ENCODE assay signal across 1 cellular context in the genomic region with DNA sequence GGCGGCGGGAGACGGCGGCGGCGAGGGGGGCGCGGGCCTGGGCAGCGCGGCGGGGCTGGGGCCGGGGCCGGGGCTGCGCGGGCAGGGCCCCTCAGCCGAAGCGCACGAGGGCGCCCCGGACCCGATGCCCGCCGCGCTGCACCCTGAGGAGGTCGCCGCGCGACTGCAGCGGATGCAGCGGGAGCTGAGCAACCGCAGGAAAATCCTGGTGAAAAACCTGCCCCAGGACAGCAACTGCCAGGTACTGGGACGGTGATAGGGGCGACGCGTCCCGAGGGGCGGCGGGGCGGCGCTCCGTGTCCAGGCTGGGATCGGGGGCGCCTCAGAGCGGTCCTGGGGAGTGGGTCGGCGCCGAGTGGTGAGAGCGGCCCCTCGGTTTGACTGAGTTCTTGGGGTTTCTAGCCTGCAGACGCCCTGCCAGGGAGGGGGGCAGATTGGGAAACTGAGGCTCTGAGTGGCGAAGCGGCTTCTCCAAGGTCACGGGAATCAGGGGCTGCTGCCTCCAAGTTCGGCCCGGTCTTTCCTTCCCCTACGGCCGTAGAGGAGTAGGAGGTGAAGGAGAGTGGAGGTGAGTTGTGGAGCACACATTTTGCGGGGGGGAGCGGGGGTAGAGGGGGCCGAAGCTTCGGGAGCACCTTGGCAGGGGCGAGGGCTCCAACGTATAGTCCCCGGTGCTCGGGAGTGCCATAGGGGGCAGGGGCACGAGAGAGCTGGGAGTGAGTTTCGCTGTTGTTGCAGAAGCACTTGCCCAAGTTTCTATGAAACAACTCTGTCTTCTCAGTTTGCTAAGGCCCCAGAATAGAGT.
A peak's percentile ranks its signal among the peaks of the same experiment; 100 is the strongest.
TF ChIP-seq lines count a peak whose summit lies in the region.

No MANE protein-coding gene starts in this region.

TF ChIP-seq in K562, 482 proteins besides CTCF, POLR2A, EP300 and RAD21 (continued from another document):
- no peak for TF ChIP-seq ZC3H4 (CRISPR knock-in tag; IDR thresholded peaks at IDR 0.05; ENCODE audit: borderline replicate concordance)
- TF ChIP-seq POLR2G (IDR thresholded peaks at IDR 0.05; ENCODE audit: low read depth, low read length) = peak; percentile 7
- no peak for TF ChIP-seq TAF7 (tag; IDR thresholded peaks at IDR 0.05)
- TF ChIP-seq NFE2 (IDR thresholded peaks at IDR 0.05; ENCODE audit: low read depth) = no peak
- TF ChIP-seq ETV6 (IDR thresholded peaks at IDR 0.05; ENCODE audit: borderline replicate concordance in 1 of 2, low read depth in 2 of 2, low read length in 1 of 2) = no peak
- TF ChIP-seq ETV6 (CRISPR knock-in tag; IDR thresholded peaks at IDR 0.05; ENCODE audit: borderline replicate concordance) = no peak
- TF ChIP-seq ILK (tag; IDR thresholded peaks at IDR 0.05; ENCODE audit: borderline replicate concordance, low read depth) = no peak
- TF ChIP-seq, protein P1, sequence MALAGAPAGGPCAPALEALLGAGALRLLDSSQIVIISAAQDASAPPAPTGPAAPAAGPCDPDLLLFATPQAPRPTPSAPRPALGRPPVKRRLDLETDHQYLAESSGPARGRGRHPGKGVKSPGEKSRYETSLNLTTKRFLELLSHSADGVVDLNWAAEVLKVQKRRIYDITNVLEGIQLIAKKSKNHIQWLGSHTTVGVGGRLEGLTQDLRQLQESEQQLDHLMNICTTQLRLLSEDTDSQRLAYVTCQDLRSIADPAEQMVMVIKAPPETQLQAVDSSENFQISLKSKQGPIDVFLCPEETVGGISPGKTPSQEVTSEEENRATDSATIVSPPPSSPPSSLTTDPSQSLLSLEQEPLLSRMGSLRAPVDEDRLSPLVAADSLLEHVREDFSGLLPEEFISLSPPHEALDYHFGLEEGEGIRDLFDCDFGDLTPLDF (CRISPR knock-in tag; IDR thresholded peaks at IDR 0.05) = no peak
- TF ChIP-seq, protein P2, sequence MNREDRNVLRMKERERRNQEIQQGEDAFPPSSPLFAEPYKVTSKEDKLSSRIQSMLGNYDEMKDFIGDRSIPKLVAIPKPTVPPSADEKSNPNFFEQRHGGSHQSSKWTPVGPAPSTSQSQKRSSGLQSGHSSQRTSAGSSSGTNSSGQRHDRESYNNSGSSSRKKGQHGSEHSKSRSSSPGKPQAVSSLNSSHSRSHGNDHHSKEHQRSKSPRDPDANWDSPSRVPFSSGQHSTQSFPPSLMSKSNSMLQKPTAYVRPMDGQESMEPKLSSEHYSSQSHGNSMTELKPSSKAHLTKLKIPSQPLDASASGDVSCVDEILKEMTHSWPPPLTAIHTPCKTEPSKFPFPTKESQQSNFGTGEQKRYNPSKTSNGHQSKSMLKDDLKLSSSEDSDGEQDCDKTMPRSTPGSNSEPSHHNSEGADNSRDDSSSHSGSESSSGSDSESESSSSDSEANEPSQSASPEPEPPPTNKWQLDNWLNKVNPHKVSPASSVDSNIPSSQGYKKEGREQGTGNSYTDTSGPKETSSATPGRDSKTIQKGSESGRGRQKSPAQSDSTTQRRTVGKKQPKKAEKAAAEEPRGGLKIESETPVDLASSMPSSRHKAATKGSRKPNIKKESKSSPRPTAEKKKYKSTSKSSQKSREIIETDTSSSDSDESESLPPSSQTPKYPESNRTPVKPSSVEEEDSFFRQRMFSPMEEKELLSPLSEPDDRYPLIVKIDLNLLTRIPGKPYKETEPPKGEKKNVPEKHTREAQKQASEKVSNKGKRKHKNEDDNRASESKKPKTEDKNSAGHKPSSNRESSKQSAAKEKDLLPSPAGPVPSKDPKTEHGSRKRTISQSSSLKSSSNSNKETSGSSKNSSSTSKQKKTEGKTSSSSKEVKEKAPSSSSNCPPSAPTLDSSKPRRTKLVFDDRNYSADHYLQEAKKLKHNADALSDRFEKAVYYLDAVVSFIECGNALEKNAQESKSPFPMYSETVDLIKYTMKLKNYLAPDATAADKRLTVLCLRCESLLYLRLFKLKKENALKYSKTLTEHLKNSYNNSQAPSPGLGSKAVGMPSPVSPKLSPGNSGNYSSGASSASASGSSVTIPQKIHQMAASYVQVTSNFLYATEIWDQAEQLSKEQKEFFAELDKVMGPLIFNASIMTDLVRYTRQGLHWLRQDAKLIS (CRISPR knock-in tag; IDR thresholded peaks at IDR 0.05) = no peak
- TF ChIP-seq, protein P3, sequence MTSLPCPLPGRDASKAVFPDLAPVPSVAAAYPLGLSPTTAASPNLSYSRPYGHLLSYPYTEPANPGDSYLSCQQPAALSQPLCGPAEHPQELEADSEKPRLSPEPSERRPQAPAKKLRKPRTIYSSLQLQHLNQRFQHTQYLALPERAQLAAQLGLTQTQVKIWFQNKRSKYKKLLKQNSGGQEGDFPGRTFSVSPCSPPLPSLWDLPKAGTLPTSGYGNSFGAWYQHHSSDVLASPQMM (CRISPR knock-in tag; IDR thresholded peaks at IDR 0.05) = no peak
- no peak for TF ChIP-seq E2F3 (CRISPR knock-in tag; IDR thresholded peaks at IDR 0.05)
- no peak for TF ChIP-seq MTA2 (IDR thresholded peaks at IDR 0.05; ENCODE audit: low read depth)
